8 cellular contexts compared by ENCODE assay signal in genomic region chr20:53914091-53914860, GRCh38.
DNase-seq lines count a peak whose midpoint lies in the region; ATAC-seq, FAIRE-seq and TF ChIP-seq lines count a peak whose summit lies in the region.

No MANE protein-coding gene starts in this region.

- DNase-seq in astrocyte of the spinal cord (ENCODE audit: low read depth, low spot score): peak; percentile 57
- no peak for DNase-seq in NCI-H1930 (lab: John Stamatoyannopoulos, UW)
- no peak for DNase-seq in RCC 7860 (ENCODE audit: low spot score)

- H3K27ac ChIP-seq in ACC112 (ENCODE audit: low read depth, low read length) (peak overlapping the region; percentile 89), HUES6 (ENCODE audit: low read depth, low read length) (no peak overlapping the region), muscle layer of duodenum (ENCODE audit: low read length) (peak overlapping the region; percentile 93)

- no peak for FAIRE-seq in RCC 7860 (lab: Jason Lieb, UNC)

- H3K4me3 ChIP-seq in ACC112 (ENCODE audit: low read depth, low read length) (peak overlapping the region; percentile 74), HUES6 (ENCODE audit: low read depth, low read length) (peak overlapping the region; percentile 87; the same call in 1 of the 2 replicates), astrocyte of the spinal cord (ENCODE audit: low read depth, low read length) (no peak overlapping the region), muscle layer of duodenum (ENCODE audit: low read depth in 1 of 2, low read length in 2 of 2) (peak overlapping the region; percentile 80 to 90)

- ATAC-seq in GM21723 (IDR thresholded peaks at IDR 0.05; ENCODE audit: unreplicated experiment) (no peak), GM18909 (IDR thresholded peaks at IDR 0.05; ENCODE audit: poor library complexity, unreplicated experiment) (no peak)

- H3K36me3 ChIP-seq in ACC112 (ENCODE audit: insufficient read depth, low read length): no peaks in the 10 kb centered on the region
- H3K36me3 ChIP-seq in HUES6 (ENCODE audit: control insufficient read depth, insufficient read depth, low read length): no peaks in the 10 kb centered on the region
- H3K36me3 ChIP-seq in muscle layer of duodenum (ENCODE audit: control insufficient read depth in 1 of 2, insufficient read depth in 2 of 2, low read length in 2 of 2): no peaks in the 10 kb centered on the region

- H3K79me2 ChIP-seq in ACC112 (ENCODE audit: control insufficient read depth, insufficient read depth, low read length, unreplicated experiment): no peaks in the 10 kb centered on the region

- TF ChIP-seq CTCF in astrocyte of the spinal cord (IDR thresholded peaks at IDR 0.05; ENCODE audit: low read depth, low read length): no peak

- H3K9me3 ChIP-seq in HUES6 (ENCODE audit: control insufficient read depth, insufficient read depth, low read depth, low read length) (peaks cover 14% of the 10 kb centered on the region; the same call in 1 of the 2 replicates), muscle layer of duodenum (ENCODE audit: control insufficient read depth in 1 of 2, low read length in 2 of 2) (no peaks in the 10 kb centered on the region)

- in situ Hi-C loops in astrocyte of the spinal cord (cut with HindIII; ENCODE audit: low sequenced_read_pairs): no loop called here

- H3K4me1 ChIP-seq in ACC112 (ENCODE audit: control insufficient read depth, insufficient read depth, low read length, unreplicated experiment) (peaks cover 40% of the 10 kb centered on the region), HUES6 (ENCODE audit: control insufficient read depth, insufficient read depth, low read length) (peaks cover 36% of the 10 kb centered on the region), muscle layer of duodenum (ENCODE audit: control insufficient read depth in 1 of 2, insufficient read depth in 2 of 2, low read length in 2 of 2) (peaks cover 10 to 23% of the 10 kb centered on the region in 2 donors)

- H2AFZ ChIP-seq in ACC112 (ENCODE audit: low read length, unreplicated experiment): peak overlapping the region; percentile 70

- no peak overlapping the region for H3K9ac ChIP-seq in HUES6 (ENCODE audit: low read length)

- H3K27me3 ChIP-seq in ACC112 (ENCODE audit: insufficient read depth, low read length) (no peaks in the 10 kb centered on the region), HUES6 (ENCODE audit: control insufficient read depth, insufficient read depth, low read length) (no peaks in the 10 kb centered on the region), muscle layer of duodenum (ENCODE audit: low read depth, low read length) (no peaks in the 10 kb centered on the region)
